ENCODE assay signal across 8 cellular contexts in the genomic region with DNA sequence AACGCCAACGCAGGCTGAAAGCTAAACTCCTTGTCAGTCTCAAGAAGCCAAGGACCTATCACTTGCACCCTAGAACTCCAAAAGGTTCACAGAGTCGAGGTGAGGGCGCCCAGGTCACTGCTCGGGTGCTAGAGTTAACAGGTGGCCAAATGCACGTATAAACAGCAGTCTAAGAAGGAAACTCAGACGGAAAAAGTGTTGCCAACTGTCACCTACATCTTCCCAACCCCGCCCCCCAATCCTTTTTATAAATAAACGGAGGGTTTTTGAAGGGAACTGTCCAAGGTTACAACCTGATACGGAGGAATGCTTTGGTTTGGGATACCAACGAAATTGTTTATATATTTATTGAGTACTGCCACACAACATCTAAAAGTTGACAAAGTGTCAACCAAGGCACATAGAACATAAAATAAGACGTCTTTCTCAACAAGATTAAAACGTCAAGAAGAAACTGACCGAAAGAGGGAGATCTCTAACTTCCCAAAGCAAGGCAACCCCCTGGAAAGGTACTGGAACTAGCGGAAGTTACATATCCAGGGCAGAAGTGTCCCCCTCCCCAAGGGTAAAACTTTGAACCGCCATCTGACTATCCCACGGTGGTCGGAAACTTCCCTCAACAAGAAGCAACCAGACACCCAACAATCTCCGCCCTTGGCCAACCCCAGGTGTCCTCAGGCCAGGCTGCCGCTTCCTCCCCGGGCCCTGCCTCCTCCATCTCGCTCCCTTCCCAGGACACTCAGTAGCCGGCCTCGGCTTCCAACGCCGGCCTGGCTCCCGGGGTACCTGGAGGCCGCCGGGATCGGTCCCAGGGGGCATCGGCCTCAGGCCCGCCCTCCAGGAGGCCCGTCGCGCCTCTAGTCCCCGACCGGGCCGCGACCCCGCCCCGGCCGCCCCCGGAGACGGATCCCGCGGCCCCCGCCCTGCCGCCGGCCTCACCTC. TPM values are rescaled to one million over a fixed set of nuclear protein-coding genes. Genes with fewer than 3 reads are reported as not detected.
A peak's percentile ranks its signal among the peaks of the same experiment; 100 is the strongest.
DNase-seq lines count a peak whose midpoint lies in the region; ATAC-seq and TF ChIP-seq lines count a peak whose summit lies in the region.

No MANE protein-coding gene starts in this region.

- H3K36me3 Mint-ChIP-seq in naive thymus-derived CD8-positive, alpha-beta T cell, result peaks cover 0 to 3% (median 0%) of the 10 kb centered on the region in 3 donors

- H3K4me1 Mint-ChIP-seq in naive thymus-derived CD8-positive, alpha-beta T cell, result peaks cover 16 to 66% (median 58%) of the 10 kb centered on the region in 4 donors

- H3K36me3 ChIP-seq in OCI-LY3 (replicated peaks; ENCODE audit: low read depth, low read length), result no peaks in the 10 kb centered on the region
- no peaks in the 10 kb centered on the region for H3K36me3 ChIP-seq in thoracic aorta

- H3K4me3 Mint-ChIP-seq in naive thymus-derived CD8-positive, alpha-beta T cell, result peak overlapping the region; percentile 91 to 97 (median 93)

- POLR2A ChIA-PET in naive thymus-derived CD8-positive, alpha-beta T cell (lab: Charles Lee), result interaction anchor here (0.6 to 2.8 kb wide), 12 partner anchors 16 to 410 kb away, joined by 3 to 37 read pairs (median 4); partner anchors contain the start of genes NME1, NME2 and TOB1

- H3K9ac ChIP-seq in OCI-LY3 (ENCODE audit: low read length), result peak overlapping the region; percentile 95

- H3K9me3 ChIP-seq in OCI-LY3 (ENCODE audit: insufficient read depth, low read length) (no peaks in the 10 kb centered on the region), thoracic aorta (no peaks in the 10 kb centered on the region)

- no peak for DNase-seq in AG09319 (ENCODE audit: extremely low read depth, low read depth)
- peak; percentile 17 for DNase-seq in activated T-helper 9 cell treated with anti-CD3 and anti-CD28 coated beads, Interleukin-2, amount 50 U/mL, for 16 hours (ENCODE audit: low read depth)
- peak; percentile 52 for DNase-seq in fibroblast of the aortic adventitia (ENCODE audit: low read depth)
- DNase-seq in naive thymus-derived CD8-positive, alpha-beta T cell, result peak in 8 of 10 donors; percentile 11 to 66 (median 29)
- DNase-seq in thoracic aorta (ENCODE audit: low spot score), result no peak

- peak overlapping the region; percentile 89 to 99 (median 94) for H3K27ac Mint-ChIP-seq in naive thymus-derived CD8-positive, alpha-beta T cell

- peaks cover 33% of the 10 kb centered on the region for H3K4me1 ChIP-seq in OCI-LY3 (ENCODE audit: low read length)
- peaks cover 19 to 30% of the 10 kb centered on the region in 2 donors for H3K4me1 ChIP-seq in thoracic aorta (ENCODE audit: control insufficient read depth in 1 of 2, low read depth in 2 of 2)

- H3K27me3 ChIP-seq in OCI-LY3 (ENCODE audit: low read depth, low read length) (no peaks in the 10 kb centered on the region), thoracic aorta (replicated peaks; ENCODE audit: insufficient read depth) (no peaks in the 10 kb centered on the region)

- peak overlapping the region; percentile 91 for H3K4me2 ChIP-seq in OCI-LY3 (ENCODE audit: low read length)

- H3K27ac ChIP-seq in OCI-LY3 (ENCODE audit: low read length), result peak overlapping the region; percentile 56
- peak overlapping the region; percentile 95 to 98 for H3K27ac ChIP-seq in thoracic aorta

- peak overlapping the region; percentile 85; the same call in 1 of the 2 replicates for H2AFZ ChIP-seq in OCI-LY3 (ENCODE audit: low read depth, low read length)

- H3K27me3 Mint-ChIP-seq in naive thymus-derived CD8-positive, alpha-beta T cell, result no peaks in the 10 kb centered on the region

- peak; percentile 17 for ATAC-seq in GM18519 (IDR thresholded peaks at IDR 0.05; ENCODE audit: low FRiP score, unreplicated experiment)
- ATAC-seq in HG03045 (IDR thresholded peaks at IDR 0.05; ENCODE audit: unreplicated experiment), result peak; percentile 13
- peak; percentile 12 to 16 for ATAC-seq in naive thymus-derived CD8-positive, alpha-beta T cell
- ATAC-seq in thoracic aorta (ENCODE audit: insufficient number of reproducible peaks, low FRiP score, low read depth), result no peak

- H3K79me2 ChIP-seq in OCI-LY3 (ENCODE audit: low read length), result peaks cover 58% of the 10 kb centered on the region

- TF ChIP-seq CTCF in AG09319 (IDR thresholded peaks at IDR 0.05; ENCODE audit: low read depth, low read length) (peak; percentile 28), OCI-LY3 (IDR thresholded peaks at IDR 0.05; ENCODE audit: low read depth, low read length) (peak; percentile 15; the same call in 1 of the 2 replicates), fibroblast of the aortic adventitia (IDR thresholded peaks at IDR 0.05; ENCODE audit: insufficient read depth, low read length) (peak; percentile 34), thoracic aorta (IDR thresholded peaks at IDR 0.05) (no peak)

- H3K9me3 Mint-ChIP-seq in naive thymus-derived CD8-positive, alpha-beta T cell, result no peaks in the 10 kb centered on the region

- H3K4me3 ChIP-seq in OCI-LY3 (ENCODE audit: low read length) (peak overlapping the region; percentile 99), fibroblast of the aortic adventitia (ENCODE audit: low read depth, low read length) (peak overlapping the region; percentile 97), thoracic aorta (peak overlapping the region; percentile 79)

- H4K20me1 ChIP-seq in OCI-LY3 (ENCODE audit: insufficient read depth, low read length), result peaks cover 23% of the 10 kb centered on the region

RNA-seq across cellular contexts. Expression of gene SPAG9, which starts 1.0 kb away (rescaled TPM):
- total RNA-seq in fibroblast of the aortic adventitia (ENCODE audit: low replicate concordance) (95.9 and 135 TPM in 2 replicates), thoracic aorta (100 to 1,000 TPM; 105 to 162 TPM)
- total RNA-seq in naive thymus-derived CD8-positive, alpha-beta T cell, result 10 to 100 TPM; 52.4 to 58.0 TPM
- polyA plus RNA-seq in naive thymus-derived CD8-positive, alpha-beta T cell, result 1 to 10 TPM; 2.1 to 3.9 (median 2.8) TPM

RNA-seq across cellular contexts. Expression of gene NME1, which starts 33.7 kb away (rescaled TPM):
- total RNA-seq in fibroblast of the aortic adventitia (ENCODE audit: low replicate concordance), result 34.0 and 138 TPM in 2 replicates
- total RNA-seq in naive thymus-derived CD8-positive, alpha-beta T cell, result 10 to 100 TPM; 15.8 to 20.0 TPM
- 10 to 100 TPM; 64.6 to 95.2 (median 82.1) TPM for polyA plus RNA-seq in naive thymus-derived CD8-positive, alpha-beta T cell
- total RNA-seq in thoracic aorta, result 10 to 100 TPM; 21.7 to 35.6 TPM

RNA-seq across cellular contexts. Expression of gene NME2, which starts 46.5 kb away (rescaled TPM):
- 257 and 622 TPM in 2 replicates for total RNA-seq in fibroblast of the aortic adventitia (ENCODE audit: low replicate concordance)
- total RNA-seq in naive thymus-derived CD8-positive, alpha-beta T cell, result 100 to 1,000 TPM; 186 to 198 TPM
- 100 to 1,000 TPM; 286 to 385 (median 338) TPM for polyA plus RNA-seq in naive thymus-derived CD8-positive, alpha-beta T cell
- 100 to 1,000 TPM; 331 to 338 TPM for total RNA-seq in thoracic aorta

Comparison
In these comparisons a context has a peak if more than half of its experiments do, and no peak if none do; other contexts are left out.
1. DNase-seq: peak in activated T-helper 9 cell treated with anti-CD3 and anti-CD28 coated beads, Interleukin-2, amount 50 U/mL, for 16 hours (single experiment), fibroblast of the aortic adventitia (single experiment) and naive thymus-derived CD8-positive, alpha-beta T cell (8 of 10); none in AG09319 (single experiment) and thoracic aorta (single experiment).
2. Peak in every context shown above with its lines, with median percentiles within 50 percentile points of each other: H3K4me3 ChIP-seq.